ENCODE assay signal across 1 cellular context in genomic region chr1:36269408-36269838, GRCh38.
TF ChIP-seq lines count a peak whose summit lies in the region.

No MANE protein-coding gene starts in this region.

TF ChIP-seq in HepG2, 621 proteins besides CTCF, POLR2A, EP300 and RAD21 (continued from another document and continues in another):
- TF ChIP-seq CEBPZ (IDR thresholded peaks at IDR 0.05; ENCODE audit: low read length) (no peak), LCORL (IDR thresholded peaks at IDR 0.05) (peak; percentile 97), LCORL (CRISPR knock-in tag; IDR thresholded peaks at IDR 0.05) (peak; percentile 90), MTA1 (CRISPR knock-in tag; IDR thresholded peaks at IDR 0.05; ENCODE audit: borderline replicate concordance) (no peak), HOXA3 (CRISPR knock-in tag; IDR thresholded peaks at IDR 0.05) (peak; percentile 79), ZNF691 (CRISPR knock-in tag; IDR thresholded peaks at IDR 0.05; ENCODE audit: borderline replicate concordance, low read depth) (peak; percentile 84; the same call in 1 of the 2 replicates), RXRB (CRISPR knock-in tag; IDR thresholded peaks at IDR 0.05; ENCODE audit: borderline replicate concordance) (peak; percentile 91), ZNF354B (CRISPR knock-in tag; IDR thresholded peaks at IDR 0.05) (no peak), ZNF567 (CRISPR knock-in tag; IDR thresholded peaks at IDR 0.05; ENCODE audit: borderline replicate concordance) (no peak), MED13 (CRISPR knock-in tag; IDR thresholded peaks at IDR 0.05) (no peak), ZSCAN21 (CRISPR knock-in tag; IDR thresholded peaks at IDR 0.05; ENCODE audit: borderline replicate concordance) (no peak), CBX2 (IDR thresholded peaks at IDR 0.05; ENCODE audit: low read depth, low read length) (no peak), CBX2 (CRISPR knock-in tag; IDR thresholded peaks at IDR 0.05; ENCODE audit: low read depth) (no peak), SRF (IDR thresholded peaks at IDR 0.05; ENCODE audit: low read depth, low read length) (no peak), ZNF576 (CRISPR knock-in tag; IDR thresholded peaks at IDR 0.05) (no peak), KDM2A (CRISPR knock-in tag; IDR thresholded peaks at IDR 0.05; ENCODE audit: borderline replicate concordance, low read depth) (peak; percentile 53; the same call in 1 of the 2 replicates), RARA (CRISPR knock-in tag; IDR thresholded peaks at IDR 0.05) (peak; percentile 75), FOXA3 (CRISPR knock-in tag; IDR thresholded peaks at IDR 0.05) (peak; percentile 94), KDM6A (CRISPR knock-in tag; IDR thresholded peaks at IDR 0.05; ENCODE audit: low read depth) (peak; percentile 77), ZNF350 (CRISPR knock-in tag; IDR thresholded peaks at IDR 0.05; ENCODE audit: borderline replicate concordance, low read depth) (no peak; the same call in 1 of the 2 replicates), IRX3 (CRISPR knock-in tag; IDR thresholded peaks at IDR 0.05; ENCODE audit: borderline replicate concordance, low read depth) (no peak), ZNF337 (CRISPR knock-in tag; IDR thresholded peaks at IDR 0.05; ENCODE audit: borderline replicate concordance, low read depth) (no peak), ZNF607 (CRISPR knock-in tag; IDR thresholded peaks at IDR 0.05; ENCODE audit: borderline replicate concordance) (no peak), MED1 (CRISPR knock-in tag; IDR thresholded peaks at IDR 0.05) (peak; percentile 91), ATAD3A (CRISPR knock-in tag; IDR thresholded peaks at IDR 0.05) (no peak), ZNF572 (CRISPR knock-in tag; IDR thresholded peaks at IDR 0.05) (no peak), REPIN1 (CRISPR knock-in tag; IDR thresholded peaks at IDR 0.05; ENCODE audit: borderline replicate concordance, low read depth) (peak; percentile 69; the same call in 1 of the 2 replicates), ATF2 (CRISPR knock-in tag; IDR thresholded peaks at IDR 0.05) (peak; percentile 74), GABPB1 (CRISPR knock-in tag; IDR thresholded peaks at IDR 0.05) (0 out of 2 replicates have a peak, but pooled peaks have one; percentile 26), NAIF1 (CRISPR knock-in tag; IDR thresholded peaks at IDR 0.05; ENCODE audit: borderline replicate concordance) (no peak), ATM (IDR thresholded peaks at IDR 0.05; ENCODE audit: borderline replicate concordance) (no peak), ZBTB43 (CRISPR knock-in tag; conservative IDR thresholded peaks at IDR 0.05) (peak; percentile 86), MAFG (CRISPR knock-in tag; IDR thresholded peaks at IDR 0.05) (no peak), ISL2 (CRISPR knock-in tag; IDR thresholded peaks at IDR 0.05) (peak; percentile 87), ZNF644 (CRISPR knock-in tag; IDR thresholded peaks at IDR 0.05; ENCODE audit: low read depth) (peak; percentile 51; the same call in 1 of the 2 replicates), HOXA5 (CRISPR knock-in tag; IDR thresholded peaks at IDR 0.05) (0 out of 2 replicates have a peak, but pooled peaks have one; percentile 36), ZNF775 (CRISPR knock-in tag; IDR thresholded peaks at IDR 0.05; ENCODE audit: borderline replicate concordance) (no peak), ZNF766 (CRISPR knock-in tag; IDR thresholded peaks at IDR 0.05; ENCODE audit: borderline replicate concordance) (no peak), HDAC2 (CRISPR knock-in tag; IDR thresholded peaks at IDR 0.05) (peak; percentile 93), JUNB (CRISPR knock-in tag; IDR thresholded peaks at IDR 0.05; ENCODE audit: borderline replicate concordance) (no peak), RFXAP (CRISPR knock-in tag; IDR thresholded peaks at IDR 0.05; ENCODE audit: borderline replicate concordance) (peak; percentile 62; the same call in 1 of the 2 replicates), NFKB2 (CRISPR knock-in tag; IDR thresholded peaks at IDR 0.05; ENCODE audit: borderline replicate concordance) (no peak)
- TF ChIP-seq, protein P1, sequence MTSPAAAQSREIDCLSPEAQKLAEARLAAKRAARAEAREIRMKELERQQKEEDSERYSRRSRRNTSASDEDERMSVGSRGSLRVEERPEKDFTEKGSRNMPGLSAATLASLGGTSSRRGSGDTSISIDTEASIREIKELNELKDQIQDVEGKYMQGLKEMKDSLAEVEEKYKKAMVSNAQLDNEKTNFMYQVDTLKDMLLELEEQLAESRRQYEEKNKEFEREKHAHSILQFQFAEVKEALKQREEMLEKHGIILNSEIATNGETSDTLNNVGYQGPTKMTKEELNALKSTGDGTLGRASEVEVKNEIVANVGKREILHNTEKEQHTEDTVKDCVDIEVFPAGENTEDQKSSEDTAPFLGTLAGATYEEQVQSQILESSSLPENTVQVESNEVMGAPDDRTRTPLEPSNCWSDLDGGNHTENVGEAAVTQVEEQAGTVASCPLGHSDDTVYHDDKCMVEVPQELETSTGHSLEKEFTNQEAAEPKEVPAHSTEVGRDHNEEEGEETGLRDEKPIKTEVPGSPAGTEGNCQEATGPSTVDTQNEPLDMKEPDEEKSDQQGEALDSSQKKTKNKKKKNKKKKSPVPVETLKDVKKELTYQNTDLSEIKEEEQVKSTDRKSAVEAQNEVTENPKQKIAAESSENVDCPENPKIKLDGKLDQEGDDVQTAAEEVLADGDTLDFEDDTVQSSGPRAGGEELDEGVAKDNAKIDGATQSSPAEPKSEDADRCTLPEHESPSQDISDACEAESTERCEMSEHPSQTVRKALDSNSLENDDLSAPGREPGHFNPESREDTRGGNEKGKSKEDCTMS (CRISPR knock-in tag; conservative IDR thresholded peaks at IDR 0.05): no peak
- TF ChIP-seq, protein P2, sequence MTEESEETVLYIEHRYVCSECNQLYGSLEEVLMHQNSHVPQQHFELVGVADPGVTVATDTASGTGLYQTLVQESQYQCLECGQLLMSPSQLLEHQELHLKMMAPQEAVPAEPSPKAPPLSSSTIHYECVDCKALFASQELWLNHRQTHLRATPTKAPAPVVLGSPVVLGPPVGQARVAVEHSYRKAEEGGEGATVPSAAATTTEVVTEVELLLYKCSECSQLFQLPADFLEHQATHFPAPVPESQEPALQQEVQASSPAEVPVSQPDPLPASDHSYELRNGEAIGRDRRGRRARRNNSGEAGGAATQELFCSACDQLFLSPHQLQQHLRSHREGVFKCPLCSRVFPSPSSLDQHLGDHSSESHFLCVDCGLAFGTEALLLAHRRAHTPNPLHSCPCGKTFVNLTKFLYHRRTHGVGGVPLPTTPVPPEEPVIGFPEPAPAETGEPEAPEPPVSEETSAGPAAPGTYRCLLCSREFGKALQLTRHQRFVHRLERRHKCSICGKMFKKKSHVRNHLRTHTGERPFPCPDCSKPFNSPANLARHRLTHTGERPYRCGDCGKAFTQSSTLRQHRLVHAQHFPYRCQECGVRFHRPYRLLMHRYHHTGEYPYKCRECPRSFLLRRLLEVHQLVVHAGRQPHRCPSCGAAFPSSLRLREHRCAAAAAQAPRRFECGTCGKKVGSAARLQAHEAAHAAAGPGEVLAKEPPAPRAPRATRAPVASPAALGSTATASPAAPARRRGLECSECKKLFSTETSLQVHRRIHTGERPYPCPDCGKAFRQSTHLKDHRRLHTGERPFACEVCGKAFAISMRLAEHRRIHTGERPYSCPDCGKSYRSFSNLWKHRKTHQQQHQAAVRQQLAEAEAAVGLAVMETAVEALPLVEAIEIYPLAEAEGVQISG (CRISPR knock-in tag; IDR thresholded peaks at IDR 0.05): peak; percentile 74
- TF ChIP-seq, protein P3, sequence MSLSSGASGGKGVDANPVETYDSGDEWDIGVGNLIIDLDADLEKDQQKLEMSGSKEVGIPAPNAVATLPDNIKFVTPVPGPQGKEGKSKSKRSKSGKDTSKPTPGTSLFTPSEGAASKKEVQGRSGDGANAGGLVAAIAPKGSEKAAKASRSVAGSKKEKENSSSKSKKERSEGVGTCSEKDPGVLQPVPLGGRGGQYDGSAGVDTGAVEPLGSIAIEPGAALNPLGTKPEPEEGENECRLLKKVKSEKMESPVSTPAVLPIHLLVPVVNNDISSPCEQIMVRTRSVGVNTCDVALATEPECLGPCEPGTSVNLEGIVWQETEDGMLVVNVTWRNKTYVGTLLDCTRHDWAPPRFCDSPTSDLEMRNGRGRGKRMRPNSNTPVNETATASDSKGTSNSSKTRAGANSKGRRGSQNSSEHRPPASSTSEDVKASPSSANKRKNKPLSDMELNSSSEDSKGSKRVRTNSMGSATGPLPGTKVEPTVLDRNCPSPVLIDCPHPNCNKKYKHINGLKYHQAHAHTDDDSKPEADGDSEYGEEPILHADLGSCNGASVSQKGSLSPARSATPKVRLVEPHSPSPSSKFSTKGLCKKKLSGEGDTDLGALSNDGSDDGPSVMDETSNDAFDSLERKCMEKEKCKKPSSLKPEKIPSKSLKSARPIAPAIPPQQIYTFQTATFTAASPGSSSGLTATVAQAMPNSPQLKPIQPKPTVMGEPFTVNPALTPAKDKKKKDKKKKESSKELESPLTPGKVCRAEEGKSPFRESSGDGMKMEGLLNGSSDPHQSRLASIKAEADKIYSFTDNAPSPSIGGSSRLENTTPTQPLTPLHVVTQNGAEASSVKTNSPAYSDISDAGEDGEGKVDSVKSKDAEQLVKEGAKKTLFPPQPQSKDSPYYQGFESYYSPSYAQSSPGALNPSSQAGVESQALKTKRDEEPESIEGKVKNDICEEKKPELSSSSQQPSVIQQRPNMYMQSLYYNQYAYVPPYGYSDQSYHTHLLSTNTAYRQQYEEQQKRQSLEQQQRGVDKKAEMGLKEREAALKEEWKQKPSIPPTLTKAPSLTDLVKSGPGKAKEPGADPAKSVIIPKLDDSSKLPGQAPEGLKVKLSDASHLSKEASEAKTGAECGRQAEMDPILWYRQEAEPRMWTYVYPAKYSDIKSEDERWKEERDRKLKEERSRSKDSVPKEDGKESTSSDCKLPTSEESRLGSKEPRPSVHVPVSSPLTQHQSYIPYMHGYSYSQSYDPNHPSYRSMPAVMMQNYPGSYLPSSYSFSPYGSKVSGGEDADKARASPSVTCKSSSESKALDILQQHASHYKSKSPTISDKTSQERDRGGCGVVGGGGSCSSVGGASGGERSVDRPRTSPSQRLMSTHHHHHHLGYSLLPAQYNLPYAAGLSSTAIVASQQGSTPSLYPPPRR (CRISPR knock-in tag; IDR thresholded peaks at IDR 0.05; ENCODE audit: borderline replicate concordance): peak; percentile 94
- TF ChIP-seq, protein P4, sequence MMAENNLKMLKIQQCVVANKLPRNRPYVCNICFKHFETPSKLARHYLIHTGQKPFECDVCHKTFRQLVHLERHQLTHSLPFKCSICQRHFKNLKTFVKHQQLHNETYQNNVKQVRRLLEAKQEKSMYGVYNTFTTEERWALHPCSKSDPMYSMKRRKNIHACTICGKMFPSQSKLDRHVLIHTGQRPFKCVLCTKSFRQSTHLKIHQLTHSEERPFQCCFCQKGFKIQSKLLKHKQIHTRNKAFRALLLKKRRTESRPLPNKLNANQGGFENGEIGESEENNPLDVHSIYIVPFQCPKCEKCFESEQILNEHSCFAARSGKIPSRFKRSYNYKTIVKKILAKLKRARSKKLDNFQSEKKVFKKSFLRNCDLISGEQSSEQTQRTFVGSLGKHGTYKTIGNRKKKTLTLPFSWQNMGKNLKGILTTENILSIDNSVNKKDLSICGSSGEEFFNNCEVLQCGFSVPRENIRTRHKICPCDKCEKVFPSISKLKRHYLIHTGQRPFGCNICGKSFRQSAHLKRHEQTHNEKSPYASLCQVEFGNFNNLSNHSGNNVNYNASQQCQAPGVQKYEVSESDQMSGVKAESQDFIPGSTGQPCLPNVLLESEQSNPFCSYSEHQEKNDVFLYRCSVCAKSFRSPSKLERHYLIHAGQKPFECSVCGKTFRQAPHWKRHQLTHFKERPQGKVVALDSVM (CRISPR knock-in tag; IDR thresholded peaks at IDR 0.05): peak; percentile 94
